ENCODE assay signal across 13 cellular contexts in the genomic region with DNA sequence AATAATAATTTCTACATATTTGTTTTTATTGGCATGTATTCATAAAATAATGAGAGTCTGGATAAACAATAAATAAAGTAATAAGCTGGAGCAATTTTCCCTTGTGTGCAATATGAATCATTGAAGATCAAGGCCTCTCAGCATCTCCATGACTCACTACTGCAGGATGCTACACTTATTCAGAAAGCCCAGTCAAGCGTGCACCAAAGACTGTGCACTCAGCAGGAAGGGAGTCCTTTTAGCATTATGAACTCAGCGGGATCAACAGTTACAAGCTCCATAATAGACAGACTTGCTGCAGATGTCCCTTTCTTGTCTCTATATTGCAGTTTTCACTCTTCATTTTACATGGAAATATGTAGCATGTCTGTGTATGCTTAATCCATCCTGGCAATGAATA.
DNase-seq lines count a peak whose midpoint lies in the region; ATAC-seq, FAIRE-seq and TF ChIP-seq lines count a peak whose summit lies in the region.
"Had no signal": no experiment of that assay in that cellular context is flagged by ENCODE, and none has a peak within 500 bp of the region (broad histone marks: within the 10 kb centered on the region; RNA-seq: fewer than 3 reads in every experiment).

No MANE protein-coding gene starts in this region.

- H3K27me3 ChIP-seq in pancreas: no peaks in the 10 kb centered on the region

- H3K4me1 ChIP-seq in pancreas: no peaks in the 10 kb centered on the region

- no peak for TF ChIP-seq CTCF in choroid plexus epithelial cell (conservative IDR thresholded peaks at IDR 0.05; ENCODE audit: low read depth, low read length)
- TF ChIP-seq CTCF in pancreas (IDR thresholded peaks at IDR 0.05): no peak
- no peak for TF ChIP-seq CTCF in chondrocyte (IDR thresholded peaks at IDR 0.05)

- H3K9me3 Mint-ChIP-seq in chondrocyte (ENCODE audit: low read depth): no peaks in the 10 kb centered on the region

- H3K36me3 ChIP-seq in pancreas: no peaks in the 10 kb centered on the region

- 56 to 64% methylated on average over 2 of the region's 2 CpGs for WGBS in pancreas, 2 donors

- no peak for ATAC-seq in pancreas
- ATAC-seq in GM18870 (IDR thresholded peaks at IDR 0.05; ENCODE audit: unreplicated experiment): no peak

- H3K4me3 Mint-ChIP-seq in chondrocyte (ENCODE audit: unreplicated experiment): no peak overlapping the region
- H3K4me3 Mint-ChIP-seq: B cell, naive B cell had no signal

- FAIRE-seq in pancreas (lab: Jason Lieb, UNC): no peak

- peak; percentile 71 for DNase-seq in Caki2 (ENCODE audit: low read depth)
- DNase-seq in NCI-H1105 treated with DMSO at 0.1 percent for 48 hours (lab: John Stamatoyannopoulos, UW): peak; percentile 97
- peak; percentile 87 for DNase-seq in NCI-H510A treated with DMSO at 0.1 percent for 48 hours (lab: John Stamatoyannopoulos, UW)
- DNase-seq in choroid plexus epithelial cell (ENCODE audit: low read depth): peak; percentile 25
- DNase-seq in pancreas: no peak
- DNase-seq in chondrocyte (ENCODE audit: low spot score): no peak
- no peak for DNase-seq in activated T-cell treated with anti-CD3 and anti-CD28 coated beads, Interleukin-2, amount 50 U/mL, for 48 hours
- DNase-seq: naive B cell; NK-92 treated with Interleukin-12 subunit alpha and Interleukin-12 subunit beta, amount 100 ng/mL, for 24 hours; stimulated activated CD4-positive, alpha-beta T cell treated with anti-CD3 and anti-CD28 coated beads, Interleukin-15, amount 100 ng/mL, for 24 hours had no signal

- H3K4me1 Mint-ChIP-seq in chondrocyte (ENCODE audit: low read depth): no peaks in the 10 kb centered on the region
- H3K4me1 Mint-ChIP-seq: B cell, naive B cell had no signal

- in situ Hi-C loops in Caki2 (cut with HindIII; ENCODE audit: low pct_unique_long_range_greater_than_20kb, low sequenced_read_pairs): no loop called here

- H3K27ac ChIP-seq in pancreas: no peak overlapping the region
- H3K27ac ChIP-seq: epithelial cell of prostate had no signal

- intact Hi-C loops in pancreas (cut with DNase I): no loop called here

- H3K4me3 ChIP-seq in choroid plexus epithelial cell (ENCODE audit: low read depth, low read length): no peak overlapping the region
- no peak overlapping the region for H3K4me3 ChIP-seq in pancreas

- no peaks in the 10 kb centered on the region for H3K36me3 Mint-ChIP-seq in chondrocyte (ENCODE audit: low read depth)
- H3K36me3 Mint-ChIP-seq: naive B cell had no signal

- no peak overlapping the region for H3K27ac Mint-ChIP-seq in chondrocyte (ENCODE audit: unreplicated experiment)
- H3K27ac Mint-ChIP-seq: B cell, naive B cell had no signal

- no peaks in the 10 kb centered on the region for H3K9me3 ChIP-seq in pancreas

- no peaks in the 10 kb centered on the region for H3K27me3 Mint-ChIP-seq in chondrocyte (ENCODE audit: low read depth)
- H3K27me3 Mint-ChIP-seq: B cell, naive B cell had no signal

Comparison
In these comparisons a context has a peak if more than half of its experiments do, and no peak if none do; other contexts are left out.
1. DNase-seq: peak in Caki2 (single experiment), NCI-H1105 treated with DMSO at 0.1 percent for 48 hours (single experiment), NCI-H510A treated with DMSO at 0.1 percent for 48 hours (single experiment) and choroid plexus epithelial cell (single experiment); none in pancreas (0 of 6), chondrocyte (single experiment) and activated T-cell treated with anti-CD3 and anti-CD28 coated beads, Interleukin-2, amount 50 U/mL, for 48 hours (0 of 2).